ENCODE assay signal across 21 cellular contexts in genomic region chr12:14979468-14979867, GRCh38. TPM values are rescaled to one million over a fixed set of nuclear protein-coding genes. Genes with fewer than 3 reads are reported as not detected.
"Had no signal": no experiment of that assay in that cellular context is flagged by ENCODE, and none has a peak within 500 bp of the region (broad histone marks: within the 10 kb centered on the region; RNA-seq: fewer than 3 reads in every experiment).

No MANE protein-coding gene starts in this region.

- H3K4me3 Mint-ChIP-seq: activated CD4-positive, alpha-beta T cell treated with anti-CD3 and anti-CD28 coated beads, Interleukin-2, amount 10 ng/mL, durations not matched to agents 24 days and 14 days; activated naive CD4-positive, alpha-beta T cell treated with anti-CD3 and anti-CD28 coated beads, Interleukin-2, amount 10 ng/mL, durations not matched to agents 7 days and 5 days; natural killer cell treated with Interleukin-12 subunit alpha and Interleukin-12 subunit beta and Interleukin-15 and Interleukin-18, amount 100 ng/mL, for 72 hours; stimulated activated memory B cell treated with anti-CD40 and anti-IgM and Interleukin-4, amounts not matched to agents 10 μg/mL and 1 μg/mL and 100 μg/mL, for 72 hours; WTC11 had no signal

- H3K36me3 Mint-ChIP-seq: natural killer cell treated with Interleukin-12 subunit alpha and Interleukin-12 subunit beta and Interleukin-15 and Interleukin-18, amount 100 ng/mL, for 72 hours; stimulated activated memory B cell treated with anti-CD40 and anti-IgM and Interleukin-4, amounts not matched to agents 10 μg/mL and 1 μg/mL and 100 μg/mL, for 72 hours; WTC11 had no signal

- H3K4me1 ChIP-seq: adrenal gland, gastrocnemius medialis had no signal

- FAIRE-seq: islet of Langerhans had no signal

- H3K27me3 Mint-ChIP-seq: activated CD4-positive, alpha-beta T cell treated with anti-CD3 and anti-CD28 coated beads, Interleukin-2, amount 10 ng/mL, durations not matched to agents 24 days and 14 days; natural killer cell treated with Interleukin-12 subunit alpha and Interleukin-12 subunit beta and Interleukin-15 and Interleukin-18, amount 100 ng/mL, for 72 hours; stimulated activated memory B cell treated with anti-CD40 and anti-IgM and Interleukin-4, amounts not matched to agents 10 μg/mL and 1 μg/mL and 100 μg/mL, for 72 hours had no signal

- H3K4me3 ChIP-seq: adrenal gland, cardiac muscle cell, dorsolateral prefrontal cortex, gastrocnemius medialis, heart right ventricle had no signal

- H3K36me3 ChIP-seq: adrenal gland, cardiac muscle cell, gastrocnemius medialis, heart right ventricle had no signal

- H3K9me3 Mint-ChIP-seq: activated CD4-positive, alpha-beta T cell treated with anti-CD3 and anti-CD28 coated beads, Interleukin-2, amount 10 ng/mL, durations not matched to agents 24 days and 14 days; activated naive CD4-positive, alpha-beta T cell treated with anti-CD3 and anti-CD28 coated beads, Interleukin-2, amount 10 ng/mL, durations not matched to agents 7 days and 5 days; activated T-helper 2 cell treated with anti-CD3 and anti-CD28 coated beads, Interferon-gamma antibody, Interleukin-2, Interleukin-4, amounts not matched to agents 10 μg/mL and 5 μg/mL and 100 μg/mL, durations not matched to agents 14 hours and 24 hours and 36 hours; natural killer cell treated with Interleukin-12 subunit alpha and Interleukin-12 subunit beta and Interleukin-15 and Interleukin-18, amount 100 ng/mL, for 72 hours; stimulated activated memory B cell treated with anti-CD40 and anti-IgM and Interleukin-4, amounts not matched to agents 10 μg/mL and 1 μg/mL and 100 μg/mL, for 72 hours; WTC11 had no signal

- H3K27ac ChIP-seq: adrenal gland, cardiac muscle cell, dorsolateral prefrontal cortex, gastrocnemius medialis, heart right ventricle had no signal

- H3K9me3 ChIP-seq: adrenal gland, gastrocnemius medialis, heart right ventricle had no signal

- DNase-seq: activated CD4-positive, alpha-beta T cell treated with anti-CD3 and anti-CD28 coated beads, Interleukin-2, amount 10 ng/mL, durations not matched to agents 24 days and 14 days; activated naive CD4-positive, alpha-beta T cell treated with anti-CD3 and anti-CD28 coated beads, Interleukin-2, amount 10 ng/mL, durations not matched to agents 7 days and 5 days; adrenal gland; dorsolateral prefrontal cortex; erythroblast; gastrocnemius medialis; heart right ventricle; nucleus accumbens; stimulated activated CD4-positive, alpha-beta T cell treated with anti-CD3 and anti-CD28 coated beads, Interleukin-2, amount 100 ng/mL, for 48 hours had no signal

- ATAC-seq: gastrocnemius medialis; heart right ventricle; left lobe of liver; natural killer cell treated with Interleukin-12 subunit alpha and Interleukin-12 subunit beta and Interleukin-15 and Interleukin-18, amount 100 ng/mL, for 72 hours; stimulated activated memory B cell treated with anti-CD40 and anti-IgM and Interleukin-4, amounts not matched to agents 10 μg/mL and 1 μg/mL and 100 μg/mL, for 72 hours; WTC11 had no signal

- H3K27ac Mint-ChIP-seq: activated CD4-positive, alpha-beta T cell treated with anti-CD3 and anti-CD28 coated beads, Interleukin-2, amount 10 ng/mL, durations not matched to agents 24 days and 14 days; activated T-helper 2 cell treated with anti-CD3 and anti-CD28 coated beads, Interferon-gamma antibody, Interleukin-2, Interleukin-4, amounts not matched to agents 10 μg/mL and 5 μg/mL and 100 μg/mL, durations not matched to agents 14 hours and 24 hours and 36 hours; natural killer cell treated with Interleukin-12 subunit alpha and Interleukin-12 subunit beta and Interleukin-15 and Interleukin-18, amount 100 ng/mL, for 72 hours; stimulated activated memory B cell treated with anti-CD40 and anti-IgM and Interleukin-4, amounts not matched to agents 10 μg/mL and 1 μg/mL and 100 μg/mL, for 72 hours; WTC11 had no signal

RNA-seq across cellular contexts. Expression of gene PDE6H, which starts 6.6 kb away (rescaled TPM):
- total RNA-seq: activated CD4-positive, alpha-beta T cell treated with anti-CD3 and anti-CD28 coated beads, Interleukin-2, amount 10 ng/mL, durations not matched to agents 24 days and 14 days; activated T-helper 2 cell treated with anti-CD3 and anti-CD28 coated beads, Interferon-gamma antibody, Interleukin-2, Interleukin-4, amounts not matched to agents 10 μg/mL and 5 μg/mL and 100 μg/mL, durations not matched to agents 14 hours and 24 hours and 36 hours; cardiac muscle cell; gastrocnemius medialis; heart right ventricle; left lobe of liver; lung microvascular endothelial cell; natural killer cell treated with Interleukin-12 subunit alpha and Interleukin-12 subunit beta and Interleukin-15 and Interleukin-18, amount 100 ng/mL, for 72 hours; posterior vena cava; T-helper 1 cell treated with Interleukin-12 subunit alpha and Interleukin-12 subunit beta and Interleukin-4 antibody, amounts not matched to agents 30 ng/mL and 1 ng/mL, for 36 hours; urinary bladder; WTC11 had no signal
- polyA plus RNA-seq: cardiac muscle cell, heart right ventricle, thymus, urinary bladder had no signal

RNA-seq across cellular contexts. Expression of gene ERP27, which starts 41.1 kb away (rescaled TPM):
- total RNA-seq: cardiac muscle cell, lung microvascular endothelial cell, WTC11 had no signal
- polyA plus RNA-seq: cardiac muscle cell had no signal
